ENCODE assay signal across 29 cellular contexts in the genomic region with DNA sequence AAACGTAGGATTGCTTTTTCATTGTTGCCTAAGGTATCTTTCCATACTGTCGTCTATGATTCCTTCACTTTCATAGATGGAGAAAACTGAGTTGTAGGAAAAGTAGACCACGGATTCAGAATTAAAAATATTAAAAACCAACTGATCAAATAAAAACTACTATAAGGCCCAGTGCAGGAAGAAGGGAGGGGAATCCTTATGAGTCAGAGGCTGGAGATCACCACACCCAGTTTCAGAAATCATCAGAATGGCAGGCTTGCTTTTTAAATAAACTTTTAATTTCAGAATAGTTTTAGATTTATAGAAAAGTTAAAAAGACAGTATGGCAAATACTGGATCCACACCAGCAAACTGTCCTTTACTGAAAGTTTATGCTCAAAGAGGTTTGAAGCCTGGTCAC. TPM values are rescaled to one million over a fixed set of nuclear protein-coding genes. Genes with fewer than 3 reads are reported as not detected.
DNase-seq lines count a peak whose midpoint lies in the region; ATAC-seq and TF ChIP-seq lines count a peak whose summit lies in the region.
"Had no signal": no experiment of that assay in that cellular context is flagged by ENCODE, and none has a peak within 500 bp of the region (broad histone marks: within the 10 kb centered on the region; RNA-seq: fewer than 3 reads in every experiment).

No MANE protein-coding gene starts in this region.

- H3K36me3 ChIP-seq in RWPE2 (ENCODE audit: low read depth): no peaks in the 10 kb centered on the region
- H3K36me3 ChIP-seq: gastrocnemius medialis, neutrophil, vagina had no signal

- H3K4me1 ChIP-seq in RWPE2 (ENCODE audit: insufficient read depth, poor library complexity, severe bottlenecking): peaks cover 39% of the 10 kb centered on the region
- H3K4me1 ChIP-seq: testis, vagina had no signal

- H3K4me1 Mint-ChIP-seq in progenitor cell of endocrine pancreas (ENCODE audit: low read depth): peaks cover 7% of the 10 kb centered on the region
- H3K4me1 Mint-ChIP-seq: stimulated activated naive B cell treated with anti-CD40 and anti-IgM and Interleukin-4, amounts not matched to agents 10 μg/mL and 1 μg/mL and 100 μg/mL, for 72 hours; T-cell had no signal

- H3K4me3 ChIP-seq in AG10803 (ENCODE audit: low read length): no peak overlapping the region
- H3K4me3 ChIP-seq in RWPE2 (ENCODE audit: severe bottlenecking): no peak overlapping the region
- H3K4me3 ChIP-seq: gastrocnemius medialis, testis, vagina had no signal

- DNase-seq in AG10803 (ENCODE audit: low read depth): peak; percentile 30
- DNase-seq in HCEC 1CT: peak; percentile 31
- DNase-seq in RWPE2 (ENCODE audit: low spot score): no peak
- peak; percentile 51 for DNase-seq in fibroblast of peridontal ligament (ENCODE audit: extremely low read depth)
- no peak for DNase-seq in progenitor cell of endocrine pancreas (ENCODE audit: low spot score, unreplicated experiment)
- DNase-seq in NCI-H1436 treated with DMSO at 0.1 percent for 48 hours (lab: John Stamatoyannopoulos, UW): no peak
- no peak for DNase-seq in SKM-1 (lab: John Stamatoyannopoulos, UW; ENCODE audit: unreplicated experiment)
- DNase-seq: activated CD4-positive, CD25-positive, alpha-beta regulatory T cell treated with anti-CD3 and anti-CD28 coated beads, Interleukin-2, amount 50 U/mL, for 72 hours; activated T-cell treated with anti-CD3 and anti-CD28 coated beads, Interleukin-2, amount 50 U/mL, for 48 hours; aorta; CD8-positive, alpha-beta T cell; central memory CD4-positive, alpha-beta T cell; gastrocnemius medialis; islet precursor cell; MM.1S; NCI-H146; NCI-H524; Right ventricle myocardium superior; small intestine; stimulated activated CD4-positive, alpha-beta T cell treated with anti-CD3 and anti-CD28 coated beads, Interleukin-2, amount 100 ng/mL, for 24 hours; stimulated activated naive B cell treated with anti-CD40 and anti-IgM and Interleukin-4, amounts not matched to agents 10 μg/mL and 1 μg/mL and 100 μg/mL, for 72 hours; T-cell; testis had no signal

- no peaks in the 10 kb centered on the region for H3K27me3 Mint-ChIP-seq in progenitor cell of endocrine pancreas

- H3K9me3 Mint-ChIP-seq in progenitor cell of endocrine pancreas (ENCODE audit: low read depth): no peaks in the 10 kb centered on the region
- H3K9me3 Mint-ChIP-seq: activated naive CD4-positive, alpha-beta T cell treated with anti-CD3 and anti-CD28 coated beads for 36 hours; CD8-positive, alpha-beta T cell; stimulated activated naive B cell treated with anti-CD40 and anti-IgM and Interleukin-4, amounts not matched to agents 10 μg/mL and 1 μg/mL and 100 μg/mL, for 72 hours; T-cell had no signal

- no peaks in the 10 kb centered on the region for H3K9me3 ChIP-seq in RWPE2 (ENCODE audit: severe bottlenecking)
- H3K9me3 ChIP-seq: gastrocnemius medialis, neutrophil, testis, vagina had no signal

- H3K27ac ChIP-seq in RWPE2 (ENCODE audit: poor library complexity, severe bottlenecking): peak overlapping the region; percentile 81
- H3K27ac ChIP-seq: HL-60, neutrophil, testis, vagina had no signal

- ATAC-seq in RWPE2 (ENCODE audit: low read depth): peak; percentile 57; the same call in 2 of the 3 replicates
- no peak for ATAC-seq in GM21619 (IDR thresholded peaks at IDR 0.05; ENCODE audit: unreplicated experiment)
- ATAC-seq: CD8-positive, alpha-beta T cell; gastrocnemius medialis; T-cell had no signal

- H3K36me3 Mint-ChIP-seq in progenitor cell of endocrine pancreas (ENCODE audit: insufficient read depth): no peaks in the 10 kb centered on the region
- H3K36me3 Mint-ChIP-seq: CD8-positive, alpha-beta T cell; stimulated activated naive B cell treated with anti-CD40 and anti-IgM and Interleukin-4, amounts not matched to agents 10 μg/mL and 1 μg/mL and 100 μg/mL, for 72 hours; T-cell had no signal

- H3K4me3 Mint-ChIP-seq in progenitor cell of endocrine pancreas (ENCODE audit: low read depth): no peak overlapping the region
- H3K4me3 Mint-ChIP-seq: activated naive CD4-positive, alpha-beta T cell treated with anti-CD3 and anti-CD28 coated beads for 36 hours; CD8-positive, alpha-beta T cell; stimulated activated naive B cell treated with anti-CD40 and anti-IgM and Interleukin-4, amounts not matched to agents 10 μg/mL and 1 μg/mL and 100 μg/mL, for 72 hours; T-cell had no signal

- H3K27me3 ChIP-seq in RWPE2 (ENCODE audit: insufficient read depth, poor library complexity, severe bottlenecking): no peaks in the 10 kb centered on the region
- H3K27me3 ChIP-seq: gastrocnemius medialis, testis, vagina had no signal

- TF ChIP-seq CTCF in AG10803 (conservative IDR thresholded peaks at IDR 0.05; ENCODE audit: low read length): no peak
- TF ChIP-seq CTCF in RWPE2 (IDR thresholded peaks at IDR 0.05; ENCODE audit: poor library complexity, severe bottlenecking): no peak
- TF ChIP-seq CTCF in progenitor cell of endocrine pancreas (IDR thresholded peaks at IDR 0.05; ENCODE audit: unreplicated experiment): no peak

- no peak overlapping the region for H3K27ac Mint-ChIP-seq in progenitor cell of endocrine pancreas
- H3K27ac Mint-ChIP-seq: activated naive CD4-positive, alpha-beta T cell treated with anti-CD3 and anti-CD28 coated beads for 36 hours; CD8-positive, alpha-beta T cell; stimulated activated naive B cell treated with anti-CD40 and anti-IgM and Interleukin-4, amounts not matched to agents 10 μg/mL and 1 μg/mL and 100 μg/mL, for 72 hours; T-cell had no signal

RNA-seq across cellular contexts. Expression of a gene that starts 32.0 kb away (rescaled TPM):
- 1.3 and 2.3 TPM in 2 replicates for total RNA-seq in progenitor cell of endocrine pancreas
- total RNA-seq: activated naive CD4-positive, alpha-beta T cell treated with anti-CD3 and anti-CD28 coated beads for 36 hours; aorta; CD8-positive, alpha-beta T cell; lower leg skin; T-cell; vagina had no signal

Comparison
In these comparisons a context has a peak if more than half of its experiments do, and no peak if none do; other contexts are left out.
1. DNase-seq: peak in AG10803 (single experiment), HCEC 1CT (single experiment) and fibroblast of peridontal ligament (single experiment); none in RWPE2 (single experiment), progenitor cell of endocrine pancreas (single experiment), NCI-H1436 treated with DMSO at 0.1 percent for 48 hours (single experiment) and SKM-1 (single experiment).